Comparison of ENCODE assay signal across 1 cellular context in the genomic region with DNA sequence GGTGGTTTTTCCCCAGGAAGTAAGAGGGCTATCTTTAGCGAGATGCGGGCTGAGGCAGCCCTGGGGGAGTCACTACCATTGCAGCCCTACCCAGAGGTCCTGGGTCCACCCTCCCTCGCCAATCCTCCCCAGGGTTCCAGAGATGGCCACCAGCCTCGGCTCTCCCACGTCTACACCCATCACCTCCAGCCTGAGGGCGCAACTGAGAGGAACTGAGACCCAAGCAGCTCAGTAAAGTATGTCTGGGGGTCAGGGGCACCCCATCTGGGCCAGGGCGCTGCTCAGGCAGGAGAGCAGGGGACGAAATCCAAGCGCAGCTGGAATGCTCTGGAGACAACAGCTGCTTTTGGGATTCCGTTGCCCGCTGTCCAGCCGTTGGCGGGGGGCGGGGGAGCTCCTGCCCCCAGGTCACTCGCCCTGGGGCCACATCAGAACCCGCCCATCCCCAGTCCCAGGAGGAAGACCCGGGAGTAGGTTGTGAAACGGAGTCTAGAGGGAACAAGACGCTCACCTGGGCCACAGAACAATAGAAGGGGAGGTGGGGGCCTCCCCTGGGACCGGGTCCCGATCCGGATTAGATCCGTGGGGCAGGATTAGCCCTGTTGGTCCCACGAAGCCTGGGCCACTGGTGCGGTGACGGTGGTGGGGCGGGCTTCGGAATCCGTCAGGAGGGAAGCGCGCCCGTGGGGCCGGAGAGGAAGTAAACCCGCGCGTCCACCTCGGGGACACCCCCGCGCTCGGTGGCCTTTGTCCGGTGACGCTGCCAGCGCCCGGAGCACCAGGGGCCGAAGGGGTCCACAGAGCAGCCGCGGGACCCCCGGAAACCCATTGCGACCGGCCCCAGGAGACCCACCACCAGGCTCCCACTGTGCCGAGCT.
TF ChIP-seq lines count a peak whose summit lies in the region.

No MANE protein-coding gene starts in this region.

TF ChIP-seq in HepG2, 621 proteins besides CTCF, POLR2A, EP300 and RAD21 (continued from another document and continues in another):
- TF ChIP-seq, protein P1, sequence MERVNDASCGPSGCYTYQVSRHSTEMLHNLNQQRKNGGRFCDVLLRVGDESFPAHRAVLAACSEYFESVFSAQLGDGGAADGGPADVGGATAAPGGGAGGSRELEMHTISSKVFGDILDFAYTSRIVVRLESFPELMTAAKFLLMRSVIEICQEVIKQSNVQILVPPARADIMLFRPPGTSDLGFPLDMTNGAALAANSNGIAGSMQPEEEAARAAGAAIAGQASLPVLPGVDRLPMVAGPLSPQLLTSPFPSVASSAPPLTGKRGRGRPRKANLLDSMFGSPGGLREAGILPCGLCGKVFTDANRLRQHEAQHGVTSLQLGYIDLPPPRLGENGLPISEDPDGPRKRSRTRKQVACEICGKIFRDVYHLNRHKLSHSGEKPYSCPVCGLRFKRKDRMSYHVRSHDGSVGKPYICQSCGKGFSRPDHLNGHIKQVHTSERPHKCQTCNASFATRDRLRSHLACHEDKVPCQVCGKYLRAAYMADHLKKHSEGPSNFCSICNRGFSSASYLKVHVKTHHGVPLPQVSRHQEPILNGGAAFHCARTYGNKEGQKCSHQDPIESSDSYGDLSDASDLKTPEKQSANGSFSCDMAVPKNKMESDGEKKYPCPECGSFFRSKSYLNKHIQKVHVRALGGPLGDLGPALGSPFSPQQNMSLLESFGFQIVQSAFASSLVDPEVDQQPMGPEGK (CRISPR knock-in tag; IDR thresholded peaks at IDR 0.05) = peak; percentile 69; the same call in 1 of the 2 replicates
- TF ChIP-seq, protein P2, sequence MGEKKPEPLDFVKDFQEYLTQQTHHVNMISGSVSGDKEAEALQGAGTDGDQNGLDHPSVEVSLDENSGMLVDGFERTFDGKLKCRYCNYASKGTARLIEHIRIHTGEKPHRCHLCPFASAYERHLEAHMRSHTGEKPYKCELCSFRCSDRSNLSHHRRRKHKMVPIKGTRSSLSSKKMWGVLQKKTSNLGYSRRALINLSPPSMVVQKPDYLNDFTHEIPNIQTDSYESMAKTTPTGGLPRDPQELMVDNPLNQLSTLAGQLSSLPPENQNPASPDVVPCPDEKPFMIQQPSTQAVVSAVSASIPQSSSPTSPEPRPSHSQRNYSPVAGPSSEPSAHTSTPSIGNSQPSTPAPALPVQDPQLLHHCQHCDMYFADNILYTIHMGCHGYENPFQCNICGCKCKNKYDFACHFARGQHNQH (CRISPR knock-in tag; IDR thresholded peaks at IDR 0.05) = no peak
- TF ChIP-seq ZSCAN9 (CRISPR knock-in tag; IDR thresholded peaks at IDR 0.05; ENCODE audit: borderline replicate concordance) (no peak), ZNF761 (CRISPR knock-in tag; conservative IDR thresholded peaks at IDR 0.05) (peak; percentile 9; the same call in 1 of the 2 replicates), NFATC3 (CRISPR knock-in tag; IDR thresholded peaks at IDR 0.05) (no peak), HMG20B (CRISPR knock-in tag; conservative IDR thresholded peaks at IDR 0.05) (no peak), ZNF780A (CRISPR knock-in tag; IDR thresholded peaks at IDR 0.05) (no peak), SAP130 (CRISPR knock-in tag; IDR thresholded peaks at IDR 0.05; ENCODE audit: low read depth) (no peak), ZNF747 (CRISPR knock-in tag; IDR thresholded peaks at IDR 0.05; ENCODE audit: borderline replicate concordance) (peak; percentile 46), ESRRA (CRISPR knock-in tag; IDR thresholded peaks at IDR 0.05; ENCODE audit: low read depth) (no peak), POLR2AphosphoS2 (IDR thresholded peaks at IDR 0.05; ENCODE audit: low read depth, low read length) (no peak), WIZ (CRISPR knock-in tag; IDR thresholded peaks at IDR 0.05) (peak; percentile 28; the same call in 1 of the 2 replicates), NFE2L1 (CRISPR knock-in tag; IDR thresholded peaks at IDR 0.05; ENCODE audit: borderline replicate concordance) (peak; percentile 48; the same call in 1 of the 2 replicates), ZNF446 (CRISPR knock-in tag; IDR thresholded peaks at IDR 0.05) (0 out of 2 replicates have a peak, but pooled peaks have one; percentile 73), AGO1 (IDR thresholded peaks at IDR 0.05; ENCODE audit: low read depth, low read length, poor library complexity, severe bottlenecking) (peak; percentile 24), TEAD2 (CRISPR knock-in tag; IDR thresholded peaks at IDR 0.05) (no peak), SPEN (CRISPR knock-in tag; IDR thresholded peaks at IDR 0.05; ENCODE audit: low read depth) (no peak), IKZF4 (CRISPR knock-in tag; IDR thresholded peaks at IDR 0.05; ENCODE audit: borderline replicate concordance, low read depth, not compliant biosample characterization) (peak; percentile 18), DPF2 (CRISPR knock-in tag; IDR thresholded peaks at IDR 0.05; ENCODE audit: borderline replicate concordance, low read depth) (no peak), ZNF550 (CRISPR knock-in tag; IDR thresholded peaks at IDR 0.05; ENCODE audit: borderline replicate concordance) (peak; percentile 58; the same call in 1 of the 2 replicates), TARDBP (CRISPR knock-in tag; IDR thresholded peaks at IDR 0.05) (no peak), ZNF331 (CRISPR knock-in tag; IDR thresholded peaks at IDR 0.05) (no peak), ZNF441 (CRISPR knock-in tag; IDR thresholded peaks at IDR 0.05; ENCODE audit: borderline replicate concordance) (no peak), ARID2 (CRISPR knock-in tag; IDR thresholded peaks at IDR 0.05; ENCODE audit: borderline replicate concordance) (no peak), ZNF564 (CRISPR knock-in tag; IDR thresholded peaks at IDR 0.05) (0 out of 2 replicates have a peak, but pooled peaks have one; percentile 31), ZNF207 (IDR thresholded peaks at IDR 0.05; ENCODE audit: borderline replicate concordance) (no peak), MAFF (IDR thresholded peaks at IDR 0.05; ENCODE audit: low read depth, low read length) (no peak), ZNF160 (CRISPR knock-in tag; IDR thresholded peaks at IDR 0.05) (no peak), CBX5 (CRISPR knock-in tag; IDR thresholded peaks at IDR 0.05; ENCODE audit: borderline replicate concordance) (no peak), NR2C2 (CRISPR knock-in tag; IDR thresholded peaks at IDR 0.05; ENCODE audit: borderline replicate concordance) (0 out of 2 replicates have a peak, but pooled peaks have one; percentile 2), HOXA7 (CRISPR knock-in tag; IDR thresholded peaks at IDR 0.05) (no peak), KLF6 (CRISPR knock-in tag; IDR thresholded peaks at IDR 0.05) (no peak), IRF2 (CRISPR knock-in tag; IDR thresholded peaks at IDR 0.05) (0 out of 2 replicates have a peak, but pooled peaks have one; percentile 6), NFYC (CRISPR knock-in tag; IDR thresholded peaks at IDR 0.05) (no peak), ZFP36 (IDR thresholded peaks at IDR 0.05; ENCODE audit: borderline replicate concordance, low read depth, low read length, partially characterized antibody) (no peak), ZNF772 (CRISPR knock-in tag; IDR thresholded peaks at IDR 0.05) (peak; percentile 67; the same call in 1 of the 2 replicates), ZNF607 (CRISPR knock-in tag; IDR thresholded peaks at IDR 0.05; ENCODE audit: borderline replicate concordance) (peak; percentile 58), MTA1 (CRISPR knock-in tag; IDR thresholded peaks at IDR 0.05; ENCODE audit: borderline replicate concordance) (0 out of 2 replicates have a peak, but pooled peaks have one; percentile 9), GZF1 (CRISPR knock-in tag; IDR thresholded peaks at IDR 0.05) (no peak), GTF2F1 (IDR thresholded peaks at IDR 0.05; ENCODE audit: low read length) (no peak), ZFP36L1 (CRISPR knock-in tag; IDR thresholded peaks at IDR 0.05) (no peak)
- TF ChIP-seq, protein P3, sequence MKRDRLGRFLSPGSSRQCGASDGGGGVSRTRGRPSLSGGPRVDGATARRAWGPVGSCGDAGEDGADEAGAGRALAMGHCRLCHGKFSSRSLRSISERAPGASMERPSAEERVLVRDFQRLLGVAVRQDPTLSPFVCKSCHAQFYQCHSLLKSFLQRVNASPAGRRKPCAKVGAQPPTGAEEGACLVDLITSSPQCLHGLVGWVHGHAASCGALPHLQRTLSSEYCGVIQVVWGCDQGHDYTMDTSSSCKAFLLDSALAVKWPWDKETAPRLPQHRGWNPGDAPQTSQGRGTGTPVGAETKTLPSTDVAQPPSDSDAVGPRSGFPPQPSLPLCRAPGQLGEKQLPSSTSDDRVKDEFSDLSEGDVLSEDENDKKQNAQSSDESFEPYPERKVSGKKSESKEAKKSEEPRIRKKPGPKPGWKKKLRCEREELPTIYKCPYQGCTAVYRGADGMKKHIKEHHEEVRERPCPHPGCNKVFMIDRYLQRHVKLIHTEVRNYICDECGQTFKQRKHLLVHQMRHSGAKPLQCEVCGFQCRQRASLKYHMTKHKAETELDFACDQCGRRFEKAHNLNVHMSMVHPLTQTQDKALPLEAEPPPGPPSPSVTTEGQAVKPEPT (CRISPR knock-in tag; IDR thresholded peaks at IDR 0.05; ENCODE audit: low read depth) = no peak
- TF ChIP-seq, protein P4, sequence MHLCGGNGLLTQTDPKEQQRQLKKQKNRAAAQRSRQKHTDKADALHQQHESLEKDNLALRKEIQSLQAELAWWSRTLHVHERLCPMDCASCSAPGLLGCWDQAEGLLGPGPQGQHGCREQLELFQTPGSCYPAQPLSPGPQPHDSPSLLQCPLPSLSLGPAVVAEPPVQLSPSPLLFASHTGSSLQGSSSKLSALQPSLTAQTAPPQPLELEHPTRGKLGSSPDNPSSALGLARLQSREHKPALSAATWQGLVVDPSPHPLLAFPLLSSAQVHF (CRISPR knock-in tag; IDR thresholded peaks at IDR 0.05) = 0 out of 2 replicates have a peak, but pooled peaks have one; percentile 56
- TF ChIP-seq, protein P5, sequence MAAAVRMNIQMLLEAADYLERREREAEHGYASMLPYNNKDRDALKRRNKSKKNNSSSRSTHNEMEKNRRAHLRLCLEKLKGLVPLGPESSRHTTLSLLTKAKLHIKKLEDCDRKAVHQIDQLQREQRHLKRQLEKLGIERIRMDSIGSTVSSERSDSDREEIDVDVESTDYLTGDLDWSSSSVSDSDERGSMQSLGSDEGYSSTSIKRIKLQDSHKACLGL (CRISPR knock-in tag; IDR thresholded peaks at IDR 0.05) = no peak
- TF ChIP-seq, protein P6, sequence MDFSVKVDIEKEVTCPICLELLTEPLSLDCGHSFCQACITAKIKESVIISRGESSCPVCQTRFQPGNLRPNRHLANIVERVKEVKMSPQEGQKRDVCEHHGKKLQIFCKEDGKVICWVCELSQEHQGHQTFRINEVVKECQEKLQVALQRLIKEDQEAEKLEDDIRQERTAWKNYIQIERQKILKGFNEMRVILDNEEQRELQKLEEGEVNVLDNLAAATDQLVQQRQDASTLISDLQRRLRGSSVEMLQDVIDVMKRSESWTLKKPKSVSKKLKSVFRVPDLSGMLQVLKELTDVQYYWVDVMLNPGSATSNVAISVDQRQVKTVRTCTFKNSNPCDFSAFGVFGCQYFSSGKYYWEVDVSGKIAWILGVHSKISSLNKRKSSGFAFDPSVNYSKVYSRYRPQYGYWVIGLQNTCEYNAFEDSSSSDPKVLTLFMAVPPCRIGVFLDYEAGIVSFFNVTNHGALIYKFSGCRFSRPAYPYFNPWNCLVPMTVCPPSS (IDR thresholded peaks at IDR 0.05) = no peak
- TF ChIP-seq, protein P7, sequence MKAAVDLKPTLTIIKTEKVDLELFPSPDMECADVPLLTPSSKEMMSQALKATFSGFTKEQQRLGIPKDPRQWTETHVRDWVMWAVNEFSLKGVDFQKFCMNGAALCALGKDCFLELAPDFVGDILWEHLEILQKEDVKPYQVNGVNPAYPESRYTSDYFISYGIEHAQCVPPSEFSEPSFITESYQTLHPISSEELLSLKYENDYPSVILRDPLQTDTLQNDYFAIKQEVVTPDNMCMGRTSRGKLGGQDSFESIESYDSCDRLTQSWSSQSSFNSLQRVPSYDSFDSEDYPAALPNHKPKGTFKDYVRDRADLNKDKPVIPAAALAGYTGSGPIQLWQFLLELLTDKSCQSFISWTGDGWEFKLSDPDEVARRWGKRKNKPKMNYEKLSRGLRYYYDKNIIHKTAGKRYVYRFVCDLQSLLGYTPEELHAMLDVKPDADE (CRISPR knock-in tag; IDR thresholded peaks at IDR 0.05) = no peak
- TF ChIP-seq, protein P8, sequence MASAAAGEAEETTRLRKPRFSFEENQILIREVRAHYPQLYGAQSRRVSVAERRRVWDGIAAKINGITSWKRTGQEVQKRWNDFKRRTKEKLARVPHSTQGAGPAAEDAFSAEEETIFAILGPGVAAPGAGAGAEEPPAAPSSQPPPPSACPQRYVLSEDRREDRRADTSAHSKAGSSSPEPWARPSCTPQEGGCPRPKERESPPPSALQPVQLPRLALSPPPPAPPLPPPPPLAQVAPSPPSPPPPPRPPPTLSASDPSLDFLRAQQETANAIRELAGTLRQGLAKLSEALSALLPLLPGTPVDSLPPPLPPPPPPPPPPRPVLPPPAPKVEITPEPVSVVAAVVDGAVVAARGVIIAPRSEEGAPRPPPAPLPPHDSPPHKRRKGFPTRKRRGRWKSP (CRISPR knock-in tag; IDR thresholded peaks at IDR 0.05) = no peak
- TF ChIP-seq, protein P9, sequence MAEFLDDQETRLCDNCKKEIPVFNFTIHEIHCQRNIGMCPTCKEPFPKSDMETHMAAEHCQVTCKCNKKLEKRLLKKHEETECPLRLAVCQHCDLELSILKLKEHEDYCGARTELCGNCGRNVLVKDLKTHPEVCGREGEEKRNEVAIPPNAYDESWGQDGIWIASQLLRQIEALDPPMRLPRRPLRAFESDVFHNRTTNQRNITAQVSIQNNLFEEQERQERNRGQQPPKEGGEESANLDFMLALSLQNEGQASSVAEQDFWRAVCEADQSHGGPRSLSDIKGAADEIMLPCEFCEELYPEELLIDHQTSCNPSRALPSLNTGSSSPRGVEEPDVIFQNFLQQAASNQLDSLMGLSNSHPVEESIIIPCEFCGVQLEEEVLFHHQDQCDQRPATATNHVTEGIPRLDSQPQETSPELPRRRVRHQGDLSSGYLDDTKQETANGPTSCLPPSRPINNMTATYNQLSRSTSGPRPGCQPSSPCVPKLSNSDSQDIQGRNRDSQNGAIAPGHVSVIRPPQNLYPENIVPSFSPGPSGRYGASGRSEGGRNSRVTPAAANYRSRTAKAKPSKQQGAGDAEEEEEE (CRISPR knock-in tag; IDR thresholded peaks at IDR 0.05; ENCODE audit: borderline replicate concordance) = 0 out of 2 replicates have a peak, but pooled peaks have one; percentile 81
- TF ChIP-seq, protein P10, sequence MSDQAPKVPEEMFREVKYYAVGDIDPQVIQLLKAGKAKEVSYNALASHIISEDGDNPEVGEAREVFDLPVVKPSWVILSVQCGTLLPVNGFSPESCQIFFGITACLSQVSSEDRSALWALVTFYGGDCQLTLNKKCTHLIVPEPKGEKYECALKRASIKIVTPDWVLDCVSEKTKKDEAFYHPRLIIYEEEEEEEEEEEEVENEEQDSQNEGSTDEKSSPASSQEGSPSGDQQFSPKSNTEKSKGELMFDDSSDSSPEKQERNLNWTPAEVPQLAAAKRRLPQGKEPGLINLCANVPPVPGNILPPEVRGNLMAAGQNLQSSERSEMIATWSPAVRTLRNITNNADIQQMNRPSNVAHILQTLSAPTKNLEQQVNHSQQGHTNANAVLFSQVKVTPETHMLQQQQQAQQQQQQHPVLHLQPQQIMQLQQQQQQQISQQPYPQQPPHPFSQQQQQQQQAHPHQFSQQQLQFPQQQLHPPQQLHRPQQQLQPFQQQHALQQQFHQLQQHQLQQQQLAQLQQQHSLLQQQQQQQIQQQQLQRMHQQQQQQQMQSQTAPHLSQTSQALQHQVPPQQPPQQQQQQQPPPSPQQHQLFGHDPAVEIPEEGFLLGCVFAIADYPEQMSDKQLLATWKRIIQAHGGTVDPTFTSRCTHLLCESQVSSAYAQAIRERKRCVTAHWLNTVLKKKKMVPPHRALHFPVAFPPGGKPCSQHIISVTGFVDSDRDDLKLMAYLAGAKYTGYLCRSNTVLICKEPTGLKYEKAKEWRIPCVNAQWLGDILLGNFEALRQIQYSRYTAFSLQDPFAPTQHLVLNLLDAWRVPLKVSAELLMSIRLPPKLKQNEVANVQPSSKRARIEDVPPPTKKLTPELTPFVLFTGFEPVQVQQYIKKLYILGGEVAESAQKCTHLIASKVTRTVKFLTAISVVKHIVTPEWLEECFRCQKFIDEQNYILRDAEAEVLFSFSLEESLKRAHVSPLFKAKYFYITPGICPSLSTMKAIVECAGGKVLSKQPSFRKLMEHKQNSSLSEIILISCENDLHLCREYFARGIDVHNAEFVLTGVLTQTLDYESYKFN (CRISPR knock-in tag; conservative IDR thresholded peaks at IDR 0.05) = no peak
